8 cellular contexts compared by ENCODE assay signal in genomic region chr1:211261229-211261628, GRCh38. TPM values are rescaled to one million over a fixed set of nuclear protein-coding genes. Genes with fewer than 3 reads are reported as not detected.
A peak's percentile ranks its signal among the peaks of the same experiment; 100 is the strongest.
DNase-seq lines count a peak whose midpoint lies in the region; ATAC-seq, FAIRE-seq and TF ChIP-seq lines count a peak whose summit lies in the region.

No MANE protein-coding gene starts in this region.

- intact Hi-C loops in activated CD4-positive, alpha-beta T cell treated with anti-CD3 and anti-CD28 coated beads for 36 hours (cut with DNase I, micrococcal nuclease): loop anchor here (5.0 to 10.0 kb wide), 2 partner anchors 46 to 1154 kb away; partner anchors contain the start of gene PACC1 (in 1 of the 2)
- intact Hi-C loops in kidney (cut with DNase I): no loop called here

- peak overlapping the region; percentile 90 for H3K4me3 Mint-ChIP-seq in activated CD4-positive, alpha-beta T cell treated with anti-CD3 and anti-CD28 coated beads for 36 hours
- H3K4me3 Mint-ChIP-seq in activated naive CD8-positive, alpha-beta T cell: peak overlapping the region; percentile 90

- H3K36me3 ChIP-seq in kidney (ENCODE audit: control insufficient read depth in 1 of 2, insufficient read depth in 2 of 2, low read length in 2 of 2) (no peaks in the 10 kb centered on the region), suprapubic skin (no peaks in the 10 kb centered on the region)

- CTCF ChIA-PET in activated CD4-positive, alpha-beta T cell treated with anti-CD3 and anti-CD28 coated beads for 36 hours (lab: Charles Lee): interaction anchor here (0.6 to 2.8 kb wide), 6 partner anchors 13 to 853 kb away, joined by 3 to 10 read pairs (median 3); no protein-coding TSS in a partner anchor

- peaks cover 21% of the 10 kb centered on the region for H3K36me3 Mint-ChIP-seq in activated CD4-positive, alpha-beta T cell treated with anti-CD3 and anti-CD28 coated beads for 36 hours (ENCODE audit: low read depth)
- no peaks in the 10 kb centered on the region for H3K36me3 Mint-ChIP-seq in activated naive CD8-positive, alpha-beta T cell

- ATAC-seq in activated CD4-positive, alpha-beta T cell treated with anti-CD3 and anti-CD28 coated beads for 36 hours: no peak

- H3K9me3 Mint-ChIP-seq in activated CD4-positive, alpha-beta T cell treated with anti-CD3 and anti-CD28 coated beads for 36 hours (ENCODE audit: low read depth): no peaks in the 10 kb centered on the region
- no peaks in the 10 kb centered on the region for H3K9me3 Mint-ChIP-seq in activated naive CD8-positive, alpha-beta T cell (ENCODE audit: low read depth)

- no peak for DNase-seq in activated CD4-positive, alpha-beta T cell treated with anti-CD3 and anti-CD28 coated beads for 36 hours
- DNase-seq in activated CD4-positive, alpha-beta T cell treated with anti-CD3 and anti-CD28 coated beads, Interleukin-2, amount 50 U/mL, for 4 hours: no peak
- no peak for DNase-seq in kidney
- DNase-seq in suprapubic skin (ENCODE audit: low spot score in 2 of 2): no peak
- DNase-seq in MV-4-11 (lab: John Stamatoyannopoulos, UW): no peak
- no peak for DNase-seq in RPMI8226
- no peak for DNase-seq in stimulated activated CD4-positive, alpha-beta T cell treated with anti-CD3 and anti-CD28 coated beads, Interleukin-2, amount 100 ng/mL, for 48 hours

- no peak for TF ChIP-seq EP300 in suprapubic skin (IDR thresholded peaks at IDR 0.05)

- H3K27ac ChIP-seq in kidney (ENCODE audit: low read depth in 2 of 2, low read length in 2 of 2) (no peak overlapping the region), suprapubic skin (peak overlapping the region; percentile 97)

- H3K27ac Mint-ChIP-seq in activated CD4-positive, alpha-beta T cell treated with anti-CD3 and anti-CD28 coated beads for 36 hours: peak overlapping the region; percentile 93
- H3K27ac Mint-ChIP-seq in activated naive CD8-positive, alpha-beta T cell: peak overlapping the region; percentile 91

- no peak for FAIRE-seq in kidney (lab: Jason Lieb, UNC)

- H3K9me3 ChIP-seq in kidney (ENCODE audit: control insufficient read depth in 1 of 2, low read length in 2 of 2): no peaks in the 10 kb centered on the region
- no peaks in the 10 kb centered on the region for H3K9me3 ChIP-seq in suprapubic skin

- H3K27me3 Mint-ChIP-seq in activated CD4-positive, alpha-beta T cell treated with anti-CD3 and anti-CD28 coated beads for 36 hours: no peaks in the 10 kb centered on the region
- no peaks in the 10 kb centered on the region for H3K27me3 Mint-ChIP-seq in activated naive CD8-positive, alpha-beta T cell

- peaks cover 17% of the 10 kb centered on the region for H3K4me1 Mint-ChIP-seq in activated CD4-positive, alpha-beta T cell treated with anti-CD3 and anti-CD28 coated beads for 36 hours
- H3K4me1 Mint-ChIP-seq in activated naive CD8-positive, alpha-beta T cell (ENCODE audit: low read depth): peaks cover 38% of the 10 kb centered on the region

- H3K9ac ChIP-seq in kidney (ENCODE audit: low read length in 2 of 2): peak overlapping the region in 1 of 2 donors; percentile 68

- H3K27me3 ChIP-seq in suprapubic skin: no peaks in the 10 kb centered on the region

- POLR2A ChIA-PET in activated CD4-positive, alpha-beta T cell treated with anti-CD3 and anti-CD28 coated beads for 36 hours (lab: Charles Lee): interaction anchor here (0.6 to 0.8 kb wide), 3 partner anchors 12 to 1424 kb away, joined by 3 to 7 read pairs (median 4); no protein-coding TSS in a partner anchor

- no peak for TF ChIP-seq POLR2A in suprapubic skin (IDR thresholded peaks at IDR 0.05)

- H3K4me3 ChIP-seq in kidney (ENCODE audit: low read length in 2 of 2) (peak overlapping the region; percentile 65 to 87), suprapubic skin (peak overlapping the region; percentile 95)

- TF ChIP-seq CTCF in kidney (IDR thresholded peaks at IDR 0.05; ENCODE audit: borderline replicate concordance, extremely low read depth, insufficient read depth) (no peak), suprapubic skin (IDR thresholded peaks at IDR 0.05) (no peak)

- 26% methylated on average over 2 of the region's 2 CpGs for WGBS in suprapubic skin

- H3K4me1 ChIP-seq in kidney (ENCODE audit: control insufficient read depth in 1 of 2, insufficient read depth in 1 of 2, low read depth in 1 of 2, low read length in 2 of 2): peaks cover 0 to 6% of the 10 kb centered on the region in 2 donors
- H3K4me1 ChIP-seq in suprapubic skin: peaks cover 19% of the 10 kb centered on the region

RNA-seq across cellular contexts. Expression of gene RCOR3, which starts 2.1 kb away (rescaled TPM):
- 10 to 100 TPM; 31.0 to 33.4 TPM for total RNA-seq in activated CD4-positive, alpha-beta T cell treated with anti-CD3 and anti-CD28 coated beads for 36 hours
- 64.9 TPM for total RNA-seq in kidney
- 19.8 TPM for polyA plus RNA-seq in kidney (ENCODE audit: insufficient read depth, low read depth, low replicate concordance)
- total RNA-seq in suprapubic skin: 100 to 1,000 TPM in 1 of 4 donors, 10 to 100 TPM in 3; 24.9 to 151 (median 42.9) TPM
